In the genomic region with DNA sequence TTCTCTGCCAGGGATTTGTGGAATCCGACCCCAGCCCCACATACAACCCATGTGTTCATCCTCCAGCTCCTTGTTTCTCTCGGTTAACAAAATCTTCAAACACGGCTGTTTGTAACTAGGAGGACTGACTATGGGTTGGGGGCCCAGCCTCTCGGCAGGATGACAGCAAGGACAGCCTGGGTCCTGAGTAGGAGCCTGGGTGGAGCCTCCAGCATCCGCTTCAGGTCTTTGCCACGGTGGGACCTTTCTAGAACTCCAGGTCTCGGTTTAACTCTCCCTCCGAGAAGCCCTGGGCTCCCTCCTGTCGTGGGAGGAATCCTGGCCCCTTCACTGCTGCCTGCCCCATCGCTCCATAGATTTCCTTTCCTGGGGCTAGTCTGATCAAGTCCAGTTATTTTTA, we compare ENCODE assay signal across 24 cellular contexts.
"Had no signal": no experiment of that assay in that cellular context is flagged by ENCODE, and none has a peak within 500 bp of the region (broad histone marks: within the 10 kb centered on the region; RNA-seq: fewer than 3 reads in every experiment).

No MANE protein-coding gene starts in this region.

- H3K9ac ChIP-seq: SK-N-SH had no signal

- H3K4me3 Mint-ChIP-seq: activated CD8-positive, alpha-beta T cell treated with anti-CD3 and anti-CD28 coated beads for 36 hours; activated naive CD4-positive, alpha-beta T cell treated with anti-CD3 and anti-CD28 coated beads, Interleukin-2, amount 50 U/mL, for 24 hours; activated T-cell treated with anti-CD3 and anti-CD28 coated beads, Interleukin-2, amount 50 U/mL, for 72 hours; IgD-negative memory B cell had no signal

- H3K4me1 Mint-ChIP-seq: activated naive CD4-positive, alpha-beta T cell treated with anti-CD3 and anti-CD28 coated beads, Interleukin-2, amount 50 U/mL, for 24 hours had no signal

- DNase-seq: activated CD4-positive, alpha-beta T cell treated with anti-CD3 and anti-CD28 coated beads for 4 hours; activated CD8-positive, alpha-beta memory T cell treated with anti-CD3 and anti-CD28 coated beads, Interleukin-2, amount 50 U/mL, for 4 hours; activated CD8-positive, alpha-beta T cell treated with anti-CD3 and anti-CD28 coated beads for 36 hours; activated gamma-delta T cell treated with Interleukin-2 at 50 U/mL for 16 hours; activated T-cell treated with anti-CD3 and anti-CD28 coated beads, Interleukin-2, amount 50 U/mL, for 72 hours; amygdala; brain microvascular endothelial cell; KG1; NCI-H1048; NCI-H1930; NCI-H510A treated with DMSO at 0.1 percent for 48 hours; NCI-H69; NK-92 treated with Interleukin-12 subunit alpha and Interleukin-12 subunit beta, amount 100 ng/mL, for 24 hours; Right ventricle myocardium superior; SJCRH30; SW 1271 had no signal

- H3K36me3 ChIP-seq: brain microvascular endothelial cell, cardiac muscle cell, Peyer's patch, SJCRH30 had no signal

- H3K36me3 Mint-ChIP-seq: activated naive CD4-positive, alpha-beta T cell treated with anti-CD3 and anti-CD28 coated beads, Interleukin-2, amount 50 U/mL, for 24 hours; IgD-negative memory B cell had no signal

- H3K27ac Mint-ChIP-seq: activated CD8-positive, alpha-beta T cell treated with anti-CD3 and anti-CD28 coated beads for 36 hours; activated naive CD4-positive, alpha-beta T cell treated with anti-CD3 and anti-CD28 coated beads, Interleukin-2, amount 50 U/mL, for 24 hours; activated T-cell treated with anti-CD3 and anti-CD28 coated beads, Interleukin-2, amount 50 U/mL, for 72 hours; activated T-helper 2 cell treated with anti-CD3 and anti-CD28 coated beads, Interferon-gamma antibody, Interleukin-2, Interleukin-4, amounts not matched to agents 10 μg/mL and 5 μg/mL and 100 μg/mL, durations not matched to agents 14 hours and 24 hours and 36 hours; IgD-negative memory B cell had no signal

- H3K9me3 ChIP-seq: Peyer's patch, SJCRH30, SK-N-SH had no signal

- H3K27ac ChIP-seq: brain microvascular endothelial cell, cardiac muscle cell, Peyer's patch, RWPE1, SJCRH30 had no signal

- ATAC-seq: activated CD4-positive, CD25-positive, alpha-beta regulatory T cell treated with anti-CD3 and anti-CD28 coated beads, Interleukin-2, amount 50 U/mL, for 24 hours; activated CD8-positive, alpha-beta T cell treated with anti-CD3 and anti-CD28 coated beads for 36 hours; activated T-cell treated with anti-CD3 and anti-CD28 coated beads, Interleukin-2, amount 50 U/mL, for 72 hours had no signal

- H3K9me3 Mint-ChIP-seq: activated CD8-positive, alpha-beta T cell treated with anti-CD3 and anti-CD28 coated beads for 36 hours; activated naive CD4-positive, alpha-beta T cell treated with anti-CD3 and anti-CD28 coated beads, Interleukin-2, amount 50 U/mL, for 24 hours; activated T-cell treated with anti-CD3 and anti-CD28 coated beads, Interleukin-2, amount 50 U/mL, for 72 hours; activated T-helper 2 cell treated with anti-CD3 and anti-CD28 coated beads, Interferon-gamma antibody, Interleukin-2, Interleukin-4, amounts not matched to agents 10 μg/mL and 5 μg/mL and 100 μg/mL, durations not matched to agents 14 hours and 24 hours and 36 hours; IgD-negative memory B cell had no signal

- H3K4me3 ChIP-seq: cardiac muscle cell, Peyer's patch, SJCRH30 had no signal

- H3K4me2 ChIP-seq: SK-N-SH had no signal

- H3K27me3 ChIP-seq: brain microvascular endothelial cell, cardiac muscle cell, Peyer's patch, SJCRH30 had no signal

- H3K4me1 ChIP-seq: Peyer's patch, SJCRH30 had no signal
